ENCODE assay signal across 24 cellular contexts in genomic region chr5:53891159-53891558, GRCh38.
DNase-seq lines count a peak whose midpoint lies in the region; ATAC-seq and TF ChIP-seq lines count a peak whose summit lies in the region.
"Had no signal": no experiment of that assay in that cellular context is flagged by ENCODE, and none has a peak within 500 bp of the region (broad histone marks: within the 10 kb centered on the region; RNA-seq: fewer than 3 reads in every experiment).

No MANE protein-coding gene starts in this region.

- intact Hi-C loops in heart left ventricle (cut with DNase I), result loop anchor here in 1 of 10 donors (10.0 kb wide), 1 partner anchor 324 kb away; no protein-coding TSS in a partner anchor
- intact Hi-C loops in left cardiac atrium (cut with DNase I), result no loop called here
- intact Hi-C loops in left ventricle myocardium superior (cut with micrococcal nuclease), result no loop called here
- intact Hi-C loops in sciatic nerve (cut with DNase I), result no loop called here

- no peak overlapping the region for H3K4me3 Mint-ChIP-seq in nephron progenitor cell
- H3K4me3 Mint-ChIP-seq in stimulated activated effector memory CD8-positive, alpha-beta T cell treated with anti-CD3 and anti-CD28 coated beads, Interleukin-12 subunit alpha, Interleukin-12 subunit beta, amount 100 ng/mL, for 72 hours, result no peak overlapping the region
- H3K4me3 Mint-ChIP-seq: CD4-positive, CD25-positive, alpha-beta regulatory T cell; GM23338 had no signal

- H3K27me3 ChIP-seq in heart left ventricle, result no peaks in the 10 kb centered on the region
- H3K27me3 ChIP-seq: BLaER1 had no signal

- 57 to 75% (median 60%) methylated on average over 4 of the region's 4 CpGs for WGBS in heart left ventricle, 4 donors
- WGBS in urinary bladder, result 60% methylated on average over 4 of the region's 4 CpGs

- TF ChIP-seq CTCF in heart left ventricle (IDR thresholded peaks at IDR 0.05) (no peak), nephron progenitor cell (IDR thresholded peaks at IDR 0.05) (no peak)

- H3K9me3 Mint-ChIP-seq in nephron progenitor cell, result no peaks in the 10 kb centered on the region
- H3K9me3 Mint-ChIP-seq in stimulated activated effector memory CD8-positive, alpha-beta T cell treated with anti-CD3 and anti-CD28 coated beads, Interleukin-12 subunit alpha, Interleukin-12 subunit beta, amount 100 ng/mL, for 72 hours, result no peaks in the 10 kb centered on the region
- H3K9me3 Mint-ChIP-seq: CD4-positive, CD25-positive, alpha-beta regulatory T cell; GM23338 had no signal

- TF ChIP-seq POLR2A in heart left ventricle (IDR thresholded peaks at IDR 0.05), result no peak

- H3K4me1 Mint-ChIP-seq in nephron progenitor cell, result peaks cover 47% of the 10 kb centered on the region
- no peaks in the 10 kb centered on the region for H3K4me1 Mint-ChIP-seq in stimulated activated effector memory CD8-positive, alpha-beta T cell treated with anti-CD3 and anti-CD28 coated beads, Interleukin-12 subunit alpha, Interleukin-12 subunit beta, amount 100 ng/mL, for 72 hours
- H3K4me1 Mint-ChIP-seq: CD4-positive, CD25-positive, alpha-beta regulatory T cell had no signal

- H3K4me3 ChIP-seq in heart left ventricle (no peak overlapping the region), urinary bladder (ENCODE audit: low read depth, low read length) (no peak overlapping the region)
- H3K4me3 ChIP-seq: BLaER1, GM23338, HAP-1, PC-9, SK-N-MC had no signal

- H3K27ac ChIP-seq in heart left ventricle (peak overlapping the region in 5 of 12 donors; percentile 26 to 61 (median 35)), urinary bladder (ENCODE audit: low read depth) (peak overlapping the region; percentile 35)
- H3K27ac ChIP-seq: BLaER1, HL-60, PC-9, SK-N-MC had no signal

- H3K36me3 Mint-ChIP-seq in nephron progenitor cell (ENCODE audit: low read depth), result no peaks in the 10 kb centered on the region
- H3K36me3 Mint-ChIP-seq in stimulated activated effector memory CD8-positive, alpha-beta T cell treated with anti-CD3 and anti-CD28 coated beads, Interleukin-12 subunit alpha, Interleukin-12 subunit beta, amount 100 ng/mL, for 72 hours, result no peaks in the 10 kb centered on the region

- H3K27me3 Mint-ChIP-seq in nephron progenitor cell (ENCODE audit: low read depth, poor library complexity), result no peaks in the 10 kb centered on the region
- H3K27me3 Mint-ChIP-seq: CD4-positive, CD25-positive, alpha-beta regulatory T cell had no signal

- peak overlapping the region; percentile 70 for H3K27ac Mint-ChIP-seq in nephron progenitor cell
- H3K27ac Mint-ChIP-seq in stimulated activated effector memory CD8-positive, alpha-beta T cell treated with anti-CD3 and anti-CD28 coated beads, Interleukin-12 subunit alpha, Interleukin-12 subunit beta, amount 100 ng/mL, for 72 hours, result no peak overlapping the region
- H3K27ac Mint-ChIP-seq: CD4-positive, CD25-positive, alpha-beta regulatory T cell; GM23338 had no signal

- H3K9me3 ChIP-seq in heart left ventricle, result no peaks in the 10 kb centered on the region
- H3K9me3 ChIP-seq: BLaER1, HAP-1 had no signal

- H3K36me3 ChIP-seq in heart left ventricle, result peaks cover 0 to 9% (median under 1%) of the 10 kb centered on the region in 9 donors
- no peaks in the 10 kb centered on the region for H3K36me3 ChIP-seq in urinary bladder (ENCODE audit: insufficient read depth)
- H3K36me3 ChIP-seq: BLaER1, HAP-1 had no signal

- H3K4me1 ChIP-seq in heart left ventricle (peaks cover 0 to 10% (median 0%) of the 10 kb centered on the region in 12 donors), urinary bladder (ENCODE audit: insufficient read depth) (no peaks in the 10 kb centered on the region)
- H3K4me1 ChIP-seq: BLaER1, HAP-1 had no signal

- DNase-seq in heart left ventricle (no peak), left cardiac atrium (no peak), left ventricle myocardium superior (no peak), nephron progenitor cell (no peak), sciatic nerve (ENCODE audit: low spot score) (no peak)
- DNase-seq in stimulated activated effector memory CD8-positive, alpha-beta T cell treated with anti-CD3 and anti-CD28 coated beads, Interleukin-12 subunit alpha, Interleukin-12 subunit beta, amount 100 ng/mL, for 72 hours (ENCODE audit: low spot score in 2 of 2), result no peak
- DNase-seq: CD4-positive, CD25-positive, alpha-beta regulatory T cell; DMS153; DND-41; NCI-H1048; NCI-H1417 treated with DMSO at 0.1 percent for 48 hours; NCI-H1694 treated with DMSO at 0.1 percent for 48 hours; NCI-H2081; NCI-H2227 treated with DMSO at 0.1 percent for 48 hours; NCI-H526 treated with DMSO at 0.1 percent for 48 hours; PC-9; SHP77 had no signal

- ATAC-seq in heart left ventricle (peak; percentile 81 to 86 (median 85)), left cardiac atrium (no peak), left ventricle myocardium superior (peak; percentile 76), sciatic nerve (no peak), GM18909 (IDR thresholded peaks at IDR 0.05; ENCODE audit: poor library complexity, unreplicated experiment) (no peak)
- no peak for ATAC-seq in stimulated activated effector memory CD8-positive, alpha-beta T cell treated with anti-CD3 and anti-CD28 coated beads, Interleukin-12 subunit alpha, Interleukin-12 subunit beta, amount 100 ng/mL, for 72 hours
- ATAC-seq: GM23338 had no signal

Comparison
In these comparisons a context has a peak if more than half of its experiments do, and no peak if none do; other contexts are left out.
1. ATAC-seq: peak in heart left ventricle (4 of 4) and left ventricle myocardium superior (single experiment); none in left cardiac atrium (0 of 2), sciatic nerve (single experiment), stimulated activated effector memory CD8-positive, alpha-beta T cell treated with anti-CD3 and anti-CD28 coated beads, Interleukin-12 subunit alpha, Interleukin-12 subunit beta, amount 100 ng/mL, for 72 hours (single experiment) and GM18909 (single experiment).